Comparison of ENCODE assay signal across 9 cellular contexts in genomic region chr2:214410918-214411554, GRCh38. TPM values are rescaled to one million over a fixed set of nuclear protein-coding genes. Genes with fewer than 3 reads are reported as not detected.
DNase-seq lines count a peak whose midpoint lies in the region; ATAC-seq and TF ChIP-seq lines count a peak whose summit lies in the region.
"Had no signal": no experiment of that assay in that cellular context is flagged by ENCODE, and none has a peak within 500 bp of the region (broad histone marks: within the 10 kb centered on the region; RNA-seq: fewer than 3 reads in every experiment).

VWC2L (plus strand) TSS chr2:214411054; CDS start chr2:214414194, 3,140 bp downstream.

- H3K9ac ChIP-seq in adipocyte (ENCODE audit: low read length): no peak within 1 kb of the TSS

- H3K4me1 ChIP-seq in adipocyte (ENCODE audit: control insufficient read depth, insufficient read depth, low read length) (no peaks in the 10 kb centered on the region), right atrium auricular region (no peaks in the 10 kb centered on the region)

- intact Hi-C loops in CD14-positive monocyte (cut with micrococcal nuclease): no loop called here

- no peak within 1 kb of the TSS for H3K4me3 Mint-ChIP-seq in CD14-positive monocyte
- H3K4me3 Mint-ChIP-seq: T-helper 17 cell had no signal

- H3K27ac ChIP-seq in right atrium auricular region: no peak within 1 kb of the TSS

- H3K27ac Mint-ChIP-seq in CD14-positive monocyte: no peak within 1 kb of the TSS
- H3K27ac Mint-ChIP-seq: T-helper 17 cell had no signal

- ATAC-seq in HG02938 (IDR thresholded peaks at IDR 0.05; ENCODE audit: unreplicated experiment): peak; percentile 72
- ATAC-seq in HG02840 (IDR thresholded peaks at IDR 0.05; ENCODE audit: low FRiP score, unreplicated experiment): no peak
- ATAC-seq: T-helper 17 cell had no signal

- peaks cover 0 to 1% (median 0%) of the 10 kb centered on the region in 3 donors for H3K27me3 Mint-ChIP-seq in CD14-positive monocyte (ENCODE audit: low read depth in 3 of 3)
- H3K27me3 Mint-ChIP-seq: T-helper 17 cell had no signal

- H3K27me3 ChIP-seq in GM06990 (replicated peaks; ENCODE audit: control insufficient read depth, insufficient read depth, low read length) (no peaks in the 10 kb centered on the region), adipocyte (replicated peaks; ENCODE audit: control insufficient read depth, insufficient read depth, low read length) (no peaks in the 10 kb centered on the region), right atrium auricular region (no peaks in the 10 kb centered on the region)

- DNase-seq in GM06990 (ENCODE audit: extremely low read depth, insufficient read length): peak; percentile 6
- DNase-seq in NCI-H69 (lab: John Stamatoyannopoulos, UW): peak; percentile 71
- peak; percentile 92 for DNase-seq in adipocyte (ENCODE audit: low read depth)
- DNase-seq in right atrium auricular region (ENCODE audit: low spot score): peak; percentile 59
- DNase-seq in retina: peak; percentile 81
- no peak for DNase-seq in CD14-positive monocyte (ENCODE audit: low spot score)

- no peaks in the 10 kb centered on the region for H3K9me3 ChIP-seq in adipocyte (ENCODE audit: control insufficient read depth, low read length)
- no peaks in the 10 kb centered on the region for H3K9me3 ChIP-seq in right atrium auricular region

- no peak within 1 kb of the TSS for H3K4me3 ChIP-seq in GM06990 (replicated peaks; ENCODE audit: low read depth, low read length)
- no peak within 1 kb of the TSS for H3K4me3 ChIP-seq in adipocyte (ENCODE audit: low read length)
- no peak within 1 kb of the TSS for H3K4me3 ChIP-seq in right atrium auricular region

- H3K36me3 ChIP-seq in GM06990 (ENCODE audit: control insufficient read depth, insufficient read depth, low read length) (no peaks in the 10 kb centered on the region), adipocyte (ENCODE audit: control insufficient read depth, insufficient read depth, low read length, severe bottlenecking) (no peaks in the 10 kb centered on the region), right atrium auricular region (no peaks in the 10 kb centered on the region)

- no peaks in the 10 kb centered on the region for H3K9me3 Mint-ChIP-seq in CD14-positive monocyte

- H3K4me1 Mint-ChIP-seq in CD14-positive monocyte: no peaks in the 10 kb centered on the region
- H3K4me1 Mint-ChIP-seq: T-helper 17 cell had no signal

- H3K36me3 Mint-ChIP-seq in CD14-positive monocyte: no peaks in the 10 kb centered on the region

- TF ChIP-seq CTCF in GM06990 (IDR thresholded peaks at IDR 0.05; ENCODE audit: insufficient read depth, low read length, poor library complexity, severe bottlenecking) (no peak), right atrium auricular region (IDR thresholded peaks at IDR 0.05) (no peak), CD14-positive monocyte (IDR thresholded peaks at IDR 0.05) (no peak)

RNA-seq across cellular contexts. Expression of gene VWC2L, which starts in this region (rescaled TPM):
- not detected for total RNA-seq in right atrium auricular region
- not detected for polyA plus RNA-seq in CD14-positive monocyte
- total RNA-seq: T-helper 17 cell had no signal

Comparison
In these comparisons a context has a peak if more than half of its experiments do, and no peak if none do; other contexts are left out.
1. Peak in DNase-seq in right atrium auricular region; RNA of the gene not detected or under 1 TPM.